1 cellular context compared by ENCODE assay signal in the genomic region with DNA sequence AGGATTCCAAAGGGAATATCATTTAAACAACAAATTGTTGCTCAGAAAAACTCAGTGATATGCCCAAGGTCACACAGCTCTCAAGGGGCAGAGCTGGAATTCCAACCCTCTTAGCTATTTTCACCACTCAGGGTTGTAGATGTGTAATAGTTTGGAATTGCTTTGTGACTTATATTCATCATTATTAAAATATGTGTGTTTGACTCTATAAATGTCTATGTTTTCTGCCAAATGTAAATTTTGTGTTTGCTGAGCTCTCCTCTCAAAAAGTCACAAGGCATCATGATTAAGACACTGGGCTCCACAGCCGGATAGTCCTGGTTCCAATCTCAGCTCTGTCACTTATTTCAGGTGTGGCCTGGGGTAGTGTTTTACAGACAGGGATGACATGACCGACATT.
TF ChIP-seq lines count a peak whose summit lies in the region.

No MANE protein-coding gene starts in this region.

TF ChIP-seq in IMR-90, 13 proteins besides CTCF, POLR2A, EP300 and RAD21:
- TF ChIP-seq RFX5 (IDR thresholded peaks at IDR 0.05; ENCODE audit: low read depth, low read length) (no peak), SMC3 (IDR thresholded peaks at IDR 0.05; ENCODE audit: low read depth, low read length) (no peak), MAFK (IDR thresholded peaks at IDR 0.05; ENCODE audit: low read depth, low read length) (no peak), CHD1 (IDR thresholded peaks at IDR 0.05; ENCODE audit: low read depth, low read length) (no peak), CEBPB (IDR thresholded peaks at IDR 0.05; ENCODE audit: low read depth, low read length) (no peak), BHLHE40 (IDR thresholded peaks at IDR 0.05; ENCODE audit: low read depth, low read length) (no peak), RCOR1 (IDR thresholded peaks at IDR 0.05; ENCODE audit: insufficient replicate concordance, low read length) (no peak), MXI1 (IDR thresholded peaks at IDR 0.05; ENCODE audit: borderline replicate concordance, low read depth, low read length) (no peak), NFE2L2 (IDR thresholded peaks at IDR 0.05; ENCODE audit: low read depth, low read length) (no peak), FOS (IDR thresholded peaks at IDR 0.05; ENCODE audit: low read depth, low read length) (no peak), MAZ (IDR thresholded peaks at IDR 0.05; ENCODE audit: borderline replicate concordance, low read depth, low read length) (no peak)
- TF ChIP-seq, protein P1, sequence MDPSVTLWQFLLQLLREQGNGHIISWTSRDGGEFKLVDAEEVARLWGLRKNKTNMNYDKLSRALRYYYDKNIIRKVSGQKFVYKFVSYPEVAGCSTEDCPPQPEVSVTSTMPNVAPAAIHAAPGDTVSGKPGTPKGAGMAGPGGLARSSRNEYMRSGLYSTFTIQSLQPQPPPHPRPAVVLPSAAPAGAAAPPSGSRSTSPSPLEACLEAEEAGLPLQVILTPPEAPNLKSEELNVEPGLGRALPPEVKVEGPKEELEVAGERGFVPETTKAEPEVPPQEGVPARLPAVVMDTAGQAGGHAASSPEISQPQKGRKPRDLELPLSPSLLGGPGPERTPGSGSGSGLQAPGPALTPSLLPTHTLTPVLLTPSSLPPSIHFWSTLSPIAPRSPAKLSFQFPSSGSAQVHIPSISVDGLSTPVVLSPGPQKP (IDR thresholded peaks at IDR 0.05; ENCODE audit: borderline replicate concordance, low read depth, low read length): no peak
- TF ChIP-seq, protein P2, sequence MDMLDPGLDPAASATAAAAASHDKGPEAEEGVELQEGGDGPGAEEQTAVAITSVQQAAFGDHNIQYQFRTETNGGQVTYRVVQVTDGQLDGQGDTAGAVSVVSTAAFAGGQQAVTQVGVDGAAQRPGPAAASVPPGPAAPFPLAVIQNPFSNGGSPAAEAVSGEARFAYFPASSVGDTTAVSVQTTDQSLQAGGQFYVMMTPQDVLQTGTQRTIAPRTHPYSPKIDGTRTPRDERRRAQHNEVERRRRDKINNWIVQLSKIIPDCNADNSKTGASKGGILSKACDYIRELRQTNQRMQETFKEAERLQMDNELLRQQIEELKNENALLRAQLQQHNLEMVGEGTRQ (IDR thresholded peaks at IDR 0.05; ENCODE audit: low read depth, low read length): no peak
